In genomic region chr10:68595513-68595912, GRCh38 we compare ENCODE assay signal across 1 cellular context.
TF ChIP-seq lines count a peak whose summit lies in the region.

No MANE protein-coding gene starts in this region.

TF ChIP-seq in H1, 55 proteins besides CTCF, POLR2A, EP300 and RAD21:
- TF ChIP-seq CTBP2 (IDR thresholded peaks at IDR 0.05; ENCODE audit: borderline replicate concordance, insufficient read depth, insufficient read length, low read length) (no peak), SUZ12 (IDR thresholded peaks at IDR 0.05; ENCODE audit: low read length) (no peak), SIN3A (conservative IDR thresholded peaks at IDR 0.05 in 1 of 2, IDR thresholded peaks at IDR 0.05 in 1 of 2; ENCODE audit: low read depth in 1 of 2, low read length in 2 of 2) (no peak), CEBPB (IDR thresholded peaks at IDR 0.05; ENCODE audit: low read depth, low read length) (no peak), CHD2 (IDR thresholded peaks at IDR 0.05; ENCODE audit: low read length) (no peak), POLR2AphosphoS5 (IDR thresholded peaks at IDR 0.05; ENCODE audit: low read depth, low read length) (no peak)
